ENCODE assay signal across 17 cellular contexts in genomic region chr10:154348-154747, GRCh38. TPM values are rescaled to one million over a fixed set of nuclear protein-coding genes. Genes with fewer than 3 reads are reported as not detected.
DNase-seq lines count a peak whose midpoint lies in the region; FAIRE-seq and TF ChIP-seq lines count a peak whose summit lies in the region.
"Had no signal": no experiment of that assay in that cellular context is flagged by ENCODE, and none has a peak within 500 bp of the region (broad histone marks: within the 10 kb centered on the region; RNA-seq: fewer than 3 reads in every experiment).

No MANE protein-coding gene starts in this region.

- peaks cover 8% of the 10 kb centered on the region for H3K4me1 ChIP-seq in astrocyte (ENCODE audit: insufficient read depth, low read length)
- H3K4me1 ChIP-seq: tibial artery had no signal

- no peak overlapping the region for H3K9ac ChIP-seq in astrocyte (ENCODE audit: low read length)

- H3K4me2 ChIP-seq in astrocyte (ENCODE audit: low read length), result peak overlapping the region; percentile 38

- peak; percentile 24 for DNase-seq in EH (ENCODE audit: low read depth)
- DNase-seq in HCEC 1CT, result peak; percentile 41
- DNase-seq in astrocyte (ENCODE audit: low read depth), result peak; percentile 47
- DNase-seq in glutamatergic neuron, result no peak
- DNase-seq in MG63, result no peak
- no peak for DNase-seq in NCI-H1417 (lab: John Stamatoyannopoulos, UW)
- DNase-seq in Ammon's horn (ENCODE audit: low spot score), result no peak
- DNase-seq: activated CD8-positive, alpha-beta memory T cell treated with anti-CD3 and anti-CD28 coated beads for 24 hours; central memory CD4-positive, alpha-beta T cell; DND-41; immature natural killer cell; NCI-H146; stimulated activated CD4-positive, alpha-beta T cell treated with anti-CD3 and anti-CD28 coated beads, Interleukin-12 subunit alpha, Interleukin-12 subunit beta, amount 100 ng/mL, for 4 hours; T-helper 2 cell; tibial artery; WERI-Rb-1 had no signal

- H3K27me3 Mint-ChIP-seq in astrocyte (ENCODE audit: low read depth, unreplicated experiment), result no peaks in the 10 kb centered on the region
- H3K27me3 Mint-ChIP-seq in glutamatergic neuron (ENCODE audit: unreplicated experiment), result no peaks in the 10 kb centered on the region

- H3K4me3 Mint-ChIP-seq in astrocyte (ENCODE audit: unreplicated experiment) (no peak overlapping the region), glutamatergic neuron (ENCODE audit: unreplicated experiment) (no peak overlapping the region)
- H3K4me3 Mint-ChIP-seq: activated T-helper 1 cell treated with anti-CD3 and anti-CD28 coated beads, Interleukin-12 subunit alpha, Interleukin-12 subunit beta, Interleukin-2, Interleukin-4 antibody, amounts not matched to agents 30 ng/mL and 10 ng/mL and 1 ng/mL, durations not matched to agents 14 hours and 24 hours and 36 hours; immature natural killer cell had no signal

- H3K36me3 Mint-ChIP-seq in astrocyte (ENCODE audit: low read depth, unreplicated experiment), result peaks cover 11% of the 10 kb centered on the region
- peaks cover 11% of the 10 kb centered on the region for H3K36me3 Mint-ChIP-seq in glutamatergic neuron (ENCODE audit: unreplicated experiment)
- H3K36me3 Mint-ChIP-seq: immature natural killer cell had no signal

- TF ChIP-seq CTCF in astrocyte (IDR thresholded peaks at IDR 0.05; ENCODE audit: insufficient read depth, low read depth, low read length) (no peak), glutamatergic neuron (IDR thresholded peaks at IDR 0.05; ENCODE audit: partially characterized antibody, unreplicated experiment) (no peak)

- no peaks in the 10 kb centered on the region for H3K27me3 ChIP-seq in astrocyte (ENCODE audit: insufficient read depth, low read length)
- H3K27me3 ChIP-seq in MG63, result no peaks in the 10 kb centered on the region
- H3K27me3 ChIP-seq: tibial artery had no signal

- H3K4me3 ChIP-seq in astrocyte (ENCODE audit: insufficient read depth, low read depth, low read length), result no peak overlapping the region
- H3K4me3 ChIP-seq in MG63, result no peak overlapping the region
- H3K4me3 ChIP-seq: tibial artery had no signal

- H3K36me3 ChIP-seq in astrocyte (ENCODE audit: insufficient read depth, low read length) (no peaks in the 10 kb centered on the region), MG63 (peaks cover 13% of the 10 kb centered on the region)
- H3K36me3 ChIP-seq: tibial artery, WERI-Rb-1 had no signal

- FAIRE-seq in astrocyte (lab: Jason Lieb, UNC), result no peak

- H3K4me1 Mint-ChIP-seq in astrocyte (ENCODE audit: low read depth, unreplicated experiment) (peaks cover 7% of the 10 kb centered on the region), glutamatergic neuron (ENCODE audit: low read depth, unreplicated experiment) (peaks cover 4% of the 10 kb centered on the region)

- H2AFZ ChIP-seq in astrocyte (ENCODE audit: low read depth, low read length), result no peak overlapping the region

- H3K9me3 Mint-ChIP-seq in astrocyte (ENCODE audit: unreplicated experiment), result no peaks in the 10 kb centered on the region
- H3K9me3 Mint-ChIP-seq in glutamatergic neuron (ENCODE audit: unreplicated experiment), result peaks cover 3% of the 10 kb centered on the region
- H3K9me3 Mint-ChIP-seq: activated T-helper 1 cell treated with anti-CD3 and anti-CD28 coated beads, Interleukin-12 subunit alpha, Interleukin-12 subunit beta, Interleukin-2, Interleukin-4 antibody, amounts not matched to agents 30 ng/mL and 10 ng/mL and 1 ng/mL, durations not matched to agents 14 hours and 24 hours and 36 hours; immature natural killer cell had no signal

- H4K20me1 ChIP-seq in astrocyte (ENCODE audit: insufficient read depth, low read length), result peaks cover 37% of the 10 kb centered on the region

- peaks cover 74% of the 10 kb centered on the region for H3K79me2 ChIP-seq in astrocyte (ENCODE audit: insufficient read depth, low read length)

- H3K27ac ChIP-seq in astrocyte (ENCODE audit: low read depth, low read length), result peak overlapping the region; percentile 35
- H3K27ac ChIP-seq: tibial artery, WERI-Rb-1 had no signal

- H3K27ac Mint-ChIP-seq in astrocyte (ENCODE audit: unreplicated experiment) (no peak overlapping the region), glutamatergic neuron (ENCODE audit: unreplicated experiment) (peak overlapping the region; percentile 1)
- H3K27ac Mint-ChIP-seq: activated T-helper 1 cell treated with anti-CD3 and anti-CD28 coated beads, Interleukin-12 subunit alpha, Interleukin-12 subunit beta, Interleukin-2, Interleukin-4 antibody, amounts not matched to agents 30 ng/mL and 10 ng/mL and 1 ng/mL, durations not matched to agents 14 hours and 24 hours and 36 hours; immature natural killer cell had no signal

- H3K9me3 ChIP-seq in astrocyte (ENCODE audit: insufficient read depth, low read depth, low read length) (no peaks in the 10 kb centered on the region), MG63 (peaks cover 8% of the 10 kb centered on the region)
- H3K9me3 ChIP-seq: tibial artery had no signal

RNA-seq across cellular contexts. Expression of gene ZMYND11, which starts 19.1 kb away (rescaled TPM):
- total RNA-seq in astrocyte (37.9 and 40.1 TPM in 2 replicates), glutamatergic neuron (ENCODE audit: unreplicated experiment) (26.6 TPM)
- 43.4 and 49.5 TPM in 2 replicates for total RNA-seq in MG63 (2014; rRNA removed; shearing (Covaris generic); ENCODE audit: low replicate concordance)

Comparison
In these comparisons a context has a peak if more than half of its experiments do, and no peak if none do; other contexts are left out.
1. DNase-seq: peak in EH (single experiment), HCEC 1CT (single experiment) and astrocyte (single experiment); none in glutamatergic neuron (single experiment), MG63 (single experiment), NCI-H1417 (0 of 3) and Ammon's horn (single experiment).